15 cellular contexts compared by ENCODE assay signal in the genomic region with DNA sequence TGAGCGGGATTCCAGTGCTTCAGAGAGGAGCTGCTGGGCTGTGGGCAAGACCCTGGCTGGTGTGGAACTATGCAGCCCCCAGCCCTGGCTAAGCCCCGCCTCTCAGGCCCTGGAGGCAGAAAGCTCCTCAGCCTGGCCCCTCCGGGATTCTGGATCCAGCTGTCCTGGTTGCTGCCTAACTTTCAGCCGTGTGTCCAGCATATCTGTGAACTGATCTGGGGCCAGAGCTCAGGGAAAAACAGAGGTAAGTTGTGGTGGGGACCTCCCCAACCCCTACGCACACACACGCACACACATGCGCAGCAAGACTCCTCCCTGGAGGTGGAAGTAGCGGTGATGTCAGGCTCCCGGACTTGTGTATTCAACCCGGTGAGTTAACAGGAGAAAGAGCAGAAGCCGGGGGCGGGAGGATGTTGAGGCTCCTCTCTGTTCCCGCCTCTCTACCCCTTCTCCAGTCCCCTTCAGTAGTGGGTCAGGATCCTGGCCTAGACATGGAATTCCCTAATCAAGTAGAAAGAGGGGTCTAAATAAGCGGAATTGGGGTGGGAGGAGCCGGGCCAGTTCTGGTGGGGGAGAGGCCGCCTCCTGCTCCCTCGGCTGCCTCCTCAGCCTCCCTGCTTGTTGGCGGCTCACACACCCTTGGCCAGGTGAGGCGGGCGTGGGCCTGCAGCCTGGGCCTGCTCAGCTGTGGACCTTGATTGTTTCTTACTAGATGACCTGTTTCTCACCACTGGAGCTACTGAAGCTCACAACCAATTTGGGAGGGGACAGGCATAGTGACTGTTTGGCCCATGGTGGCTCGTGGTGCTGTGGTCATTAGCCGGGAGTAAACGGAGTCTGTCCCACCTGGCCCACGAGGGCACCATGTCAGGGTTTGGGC. TPM values are rescaled to one million over a fixed set of nuclear protein-coding genes. Genes with fewer than 3 reads are reported as not detected.
A peak's percentile ranks its signal among the peaks of the same experiment; 100 is the strongest.
DNase-seq lines count a peak whose midpoint lies in the region; TF ChIP-seq lines count a peak whose summit lies in the region.
"Had no signal": no experiment of that assay in that cellular context is flagged by ENCODE, and none has a peak within 500 bp of the region (broad histone marks: within the 10 kb centered on the region; RNA-seq: fewer than 3 reads in every experiment).

No MANE protein-coding gene starts in this region.

- peak; percentile 44 for DNase-seq in activated effector memory CD4-positive, alpha-beta T cell treated with anti-CD3 and anti-CD28 coated beads, Interleukin-2, amount 50 U/mL, for 16 hours
- no peak for DNase-seq in activated effector memory CD4-positive, alpha-beta T cell treated with Interleukin-2 at 50 U/mL for 16 hours
- DNase-seq in glutamatergic neuron (peak; percentile 44), retina (peak; percentile 38), iPS-NIHi7 (ENCODE audit: extremely low spot score) (no peak), uterus (no peak)
- DNase-seq in activated CD4-positive, CD25-positive, alpha-beta regulatory T cell (lab: John Stamatoyannopoulos, UW): no peak
- DNase-seq: Caco-2, left cardiac atrium, NCI-H146 had no signal

- H2AFZ ChIP-seq in OCI-LY3 (ENCODE audit: low read depth, low read length): peak overlapping the region; percentile 87

- no peaks in the 10 kb centered on the region for H4K20me1 ChIP-seq in OCI-LY3 (ENCODE audit: insufficient read depth, low read length)

- no peaks in the 10 kb centered on the region for H3K9me3 ChIP-seq in OCI-LY3 (ENCODE audit: insufficient read depth, low read length)
- no peaks in the 10 kb centered on the region for H3K9me3 ChIP-seq in uterus
- H3K9me3 ChIP-seq: Caco-2 had no signal

- peaks cover 2% of the 10 kb centered on the region for H3K9me3 Mint-ChIP-seq in glutamatergic neuron (ENCODE audit: unreplicated experiment)

- H3K27me3 ChIP-seq in OCI-LY3 (ENCODE audit: low read depth, low read length) (0 out of 2 replicates have a peak, but pooled peaks cover 3% of the 10 kb centered on the region), uterus (no peaks in the 10 kb centered on the region)

- no peaks in the 10 kb centered on the region for H3K36me3 Mint-ChIP-seq in glutamatergic neuron (ENCODE audit: unreplicated experiment)

- no peak overlapping the region for H3K27ac Mint-ChIP-seq in glutamatergic neuron (ENCODE audit: unreplicated experiment)

- peak overlapping the region; percentile 70 for H3K9ac ChIP-seq in OCI-LY3 (ENCODE audit: low read length)

- H3K79me2 ChIP-seq in OCI-LY3 (ENCODE audit: low read length): no peaks in the 10 kb centered on the region

- intact Hi-C loops in uterus (cut with DNase I; ENCODE audit: low total_unique reads): no loop called here

- H3K4me2 ChIP-seq in OCI-LY3 (ENCODE audit: low read length): peak overlapping the region; percentile 76

- H3K4me1 Mint-ChIP-seq in glutamatergic neuron (ENCODE audit: low read depth, unreplicated experiment): no peaks in the 10 kb centered on the region

- H3K4me3 ChIP-seq in OCI-LY3 (ENCODE audit: low read length) (peak overlapping the region; percentile 77), uterus (no peak overlapping the region)
- H3K4me3 ChIP-seq: SK-N-MC had no signal

- no peak for TF ChIP-seq POLR2A in uterus (IDR thresholded peaks at IDR 0.05)

- TF ChIP-seq CTCF in OCI-LY3 (IDR thresholded peaks at IDR 0.05; ENCODE audit: low read depth, low read length) (no peak), glutamatergic neuron (IDR thresholded peaks at IDR 0.05; ENCODE audit: partially characterized antibody, unreplicated experiment) (no peak), uterus (IDR thresholded peaks at IDR 0.05) (no peak)

- H3K27ac ChIP-seq in OCI-LY3 (ENCODE audit: low read length) (no peak overlapping the region), uterus (no peak overlapping the region)
- H3K27ac ChIP-seq: SK-N-MC, VCaP had no signal

- H3K4me1 ChIP-seq in OCI-LY3 (ENCODE audit: low read length): peaks cover 8% of the 10 kb centered on the region
- H3K4me1 ChIP-seq in uterus: no peaks in the 10 kb centered on the region
- H3K4me1 ChIP-seq: Caco-2 had no signal

- H3K27me3 Mint-ChIP-seq in glutamatergic neuron (ENCODE audit: unreplicated experiment): no peaks in the 10 kb centered on the region

- H3K36me3 ChIP-seq in OCI-LY3 (replicated peaks; ENCODE audit: low read depth, low read length) (no peaks in the 10 kb centered on the region), uterus (no peaks in the 10 kb centered on the region)

- no peak overlapping the region for H3K4me3 Mint-ChIP-seq in glutamatergic neuron (ENCODE audit: unreplicated experiment)

RNA-seq across cellular contexts. Expression of a gene that starts 33.4 kb away (rescaled TPM):
- 0.56 TPM for total RNA-seq in glutamatergic neuron (ENCODE audit: unreplicated experiment)
- total RNA-seq in uterus: under 1 TPM in 2 of 4 donors, not detected in 2; 0.24 to 0.48 TPM

RNA-seq across cellular contexts. Expression of a gene that starts 34.3 kb away (rescaled TPM):
- total RNA-seq in glutamatergic neuron (ENCODE audit: unreplicated experiment) (0.86 TPM), uterus (not detected)
- total RNA-seq: Caco-2, epithelial cell of proximal tubule, left cardiac atrium, renal cortical epithelial cell had no signal

Comparison
In these comparisons a context has a peak if more than half of its experiments do, and no peak if none do; other contexts are left out.
1. DNase-seq: peak in activated effector memory CD4-positive, alpha-beta T cell treated with anti-CD3 and anti-CD28 coated beads, Interleukin-2, amount 50 U/mL, for 16 hours (single experiment), glutamatergic neuron (single experiment) and retina (single experiment); none in activated effector memory CD4-positive, alpha-beta T cell treated with Interleukin-2 at 50 U/mL for 16 hours (single experiment), iPS-NIHi7 (single experiment), uterus (0 of 2) and activated CD4-positive, CD25-positive, alpha-beta regulatory T cell (0 of 4).